In the genomic region with DNA sequence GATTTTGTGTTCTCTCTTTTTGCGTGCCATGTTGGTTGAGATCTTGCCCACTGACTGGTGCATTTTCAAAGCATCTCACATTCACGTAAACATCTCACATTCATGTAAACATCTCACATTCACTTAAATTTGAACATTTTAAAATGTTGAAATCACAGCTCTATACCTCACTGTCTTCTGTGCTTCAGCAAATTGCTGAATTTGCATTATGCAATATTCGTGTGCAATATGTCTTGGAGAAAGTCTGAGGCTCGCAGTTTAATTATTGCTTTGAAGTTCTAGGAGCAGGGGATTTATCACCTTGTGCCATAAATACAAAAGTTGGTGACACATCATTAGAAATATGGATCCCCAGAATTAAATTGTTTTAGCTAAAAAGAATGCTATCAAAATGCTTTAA, we compare ENCODE assay signal across 33 cellular contexts. TPM values are rescaled to one million over a fixed set of nuclear protein-coding genes. Genes with fewer than 3 reads are reported as not detected.
"Had no signal": no experiment of that assay in that cellular context is flagged by ENCODE, and none has a peak within 500 bp of the region (broad histone marks: within the 10 kb centered on the region; RNA-seq: fewer than 3 reads in every experiment).

No MANE protein-coding gene starts in this region.

- H3K4me1 ChIP-seq: adrenal gland, ascending aorta, body of pancreas, breast epithelium had no signal

- ATAC-seq: activated naive CD4-positive, alpha-beta T cell treated with anti-CD3 and anti-CD28 coated beads, Interleukin-2, amount 50 U/mL, for 72 hours; activated naive CD8-positive, alpha-beta T cell treated with anti-CD3 and anti-CD28 coated beads, Interleukin-2, amount 50 U/mL, for 24 hours; activated T-cell treated with anti-CD3 and anti-CD28 coated beads, Interleukin-2, amount 50 U/mL, for 4 hours; activated T-cell treated with anti-CD3 and anti-CD28 coated beads, Interleukin-2, amount 50 U/mL, for 72 hours; activated T-helper 17 cell treated with anti-CD3 and anti-CD28 coated beads, Interleukin-2, amount 50 U/mL, for 72 hours; body of pancreas had no signal

- H3K27ac ChIP-seq: adrenal gland, ascending aorta, body of pancreas, brain microvascular endothelial cell, breast epithelium, cardiac muscle cell had no signal

- H3K27me3 ChIP-seq: adrenal gland, ascending aorta, body of pancreas, brain microvascular endothelial cell, breast epithelium had no signal

- FAIRE-seq: astrocyte, bronchial epithelial cell had no signal

- DNase-seq: activated effector memory CD4-positive, alpha-beta T cell treated with anti-CD3 and anti-CD28 coated beads, Interleukin-2, amount 50 U/mL, for 16 hours; activated effector memory CD4-positive, alpha-beta T cell treated with Interleukin-2 at 50 U/mL for 16 hours; activated gamma-delta T cell; activated gamma-delta T cell treated with Interleukin-2 at 50 U/mL for 16 hours; activated naive CD4-positive, alpha-beta T cell; activated naive CD4-positive, alpha-beta T cell treated with anti-CD3 and anti-CD28 coated beads for 36 hours; activated naive CD4-positive, alpha-beta T cell treated with anti-CD3 and anti-CD28 coated beads, Interleukin-2, amount 10 ng/mL, durations not matched to agents 7 days and 5 days; activated naive CD4-positive, alpha-beta T cell treated with anti-CD3 and anti-CD28 coated beads, Interleukin-2, amount 50 U/mL, for 16 hours; activated naive CD4-positive, alpha-beta T cell treated with Interleukin-2 at 50 U/mL for 16 hours; activated naive CD8-positive, alpha-beta T cell treated with anti-CD3 and anti-CD28 coated beads for 36 hours; activated naive CD8-positive, alpha-beta T cell treated with anti-CD3 and anti-CD28 coated beads, Interleukin-2, amount 10 ng/mL, durations not matched to agents 7 days and 5 days; activated naive CD8-positive, alpha-beta T cell treated with anti-CD3 and anti-CD28 coated beads, Interleukin-2, amount 50 U/mL, for 24 hours; activated T-cell treated with anti-CD3 and anti-CD28 coated beads, Interleukin-2, amount 50 U/mL, for 24 hours; activated T-cell treated with anti-CD3 and anti-CD28 coated beads, Interleukin-2, amount 50 U/mL, for 4 hours; activated T-cell treated with anti-CD3 and anti-CD28 coated beads, Interleukin-2, amount 50 U/mL, for 48 hours; activated T-cell treated with anti-CD3 and anti-CD28 coated beads, Interleukin-2, amount 50 U/mL, for 72 hours; adrenal gland; amniotic stem cell; amygdala; anterior cingulate cortex; aorta; body of pancreas; brain microvascular endothelial cell; caudate nucleus; central memory CD4-positive, alpha-beta T cell; cerebellar nuclear complex had no signal

- H3K4me3 ChIP-seq: adrenal gland, ascending aorta, body of pancreas, breast epithelium, cardiac muscle cell had no signal

- H3K9me3 ChIP-seq: adrenal gland, ascending aorta, body of pancreas had no signal

- H3K36me3 ChIP-seq: adrenal gland, ascending aorta, brain microvascular endothelial cell, breast epithelium, cardiac muscle cell had no signal

RNA-seq across cellular contexts. Expression of a gene that starts 42.6 kb away (rescaled TPM):
- total RNA-seq: bronchial epithelial cell, cardiac muscle cell had no signal
- polyA plus RNA-seq: cardiac muscle cell had no signal
